22 cellular contexts compared by ENCODE assay signal in genomic region chr11:7381937-7382336, GRCh38.
DNase-seq lines count a peak whose midpoint lies in the region; ATAC-seq and TF ChIP-seq lines count a peak whose summit lies in the region.
"Had no signal": no experiment of that assay in that cellular context is flagged by ENCODE, and none has a peak within 500 bp of the region (broad histone marks: within the 10 kb centered on the region; RNA-seq: fewer than 3 reads in every experiment).

No MANE protein-coding gene starts in this region.

- H4K20me1 ChIP-seq in hepatocyte (ENCODE audit: insufficient read depth, poor library complexity, severe bottlenecking): no peaks in the 10 kb centered on the region

- ATAC-seq in GM18505 (IDR thresholded peaks at IDR 0.05; ENCODE audit: unreplicated experiment): peak; percentile 58
- peak; percentile 74 for ATAC-seq in HG02588 (IDR thresholded peaks at IDR 0.05; ENCODE audit: unreplicated experiment)
- ATAC-seq in HG03432 (IDR thresholded peaks at IDR 0.05; ENCODE audit: unreplicated experiment): peak; percentile 74
- ATAC-seq in memory B cell (ENCODE audit: low read depth): peak; percentile 84
- ATAC-seq: HepG2 had no signal

- no peak overlapping the region for H3K27ac ChIP-seq in hepatocyte
- H3K27ac ChIP-seq: RWPE1, thyroid gland had no signal

- H3K36me3 Mint-ChIP-seq in memory B cell (peaks cover 2% of the 10 kb centered on the region), mesothelial cell of epicardium (no peaks in the 10 kb centered on the region)
- H3K36me3 Mint-ChIP-seq: activated CD4-positive, alpha-beta memory T cell treated with anti-CD3 and anti-CD28 coated beads for 36 hours; CD14-positive monocyte had no signal

- H2AFZ ChIP-seq in hepatocyte: no peak overlapping the region

- H3K9me3 Mint-ChIP-seq in memory B cell: peaks cover 3% of the 10 kb centered on the region
- H3K9me3 Mint-ChIP-seq in mesothelial cell of epicardium: peaks cover 3% of the 10 kb centered on the region
- H3K9me3 Mint-ChIP-seq: activated CD4-positive, alpha-beta memory T cell treated with anti-CD3 and anti-CD28 coated beads for 36 hours; CD14-positive monocyte; stimulated activated naive CD8-positive, alpha-beta T cell treated with anti-CD3 and anti-CD28 coated beads, Interleukin-15, Interleukin-2, amounts not matched to agents 100 ng/mL and 50 ng/mL, for 24 hours had no signal

- no peaks in the 10 kb centered on the region for H3K36me3 ChIP-seq in hepatocyte (replicated peaks; ENCODE audit: insufficient read depth, low read depth)
- H3K36me3 ChIP-seq: thyroid gland had no signal

- H3K27me3 ChIP-seq in hepatocyte: no peaks in the 10 kb centered on the region
- H3K27me3 ChIP-seq: thyroid gland had no signal

- H3K27me3 Mint-ChIP-seq in memory B cell: peaks cover 10% of the 10 kb centered on the region
- H3K27me3 Mint-ChIP-seq in mesothelial cell of epicardium (ENCODE audit: low read depth): peaks cover 1% of the 10 kb centered on the region

- H3K4me1 Mint-ChIP-seq in memory B cell (no peaks in the 10 kb centered on the region), mesothelial cell of epicardium (no peaks in the 10 kb centered on the region)
- H3K4me1 Mint-ChIP-seq: CD14-positive monocyte had no signal

- TF ChIP-seq CTCF in hepatocyte (IDR thresholded peaks at IDR 0.05; ENCODE audit: poor library complexity) (no peak), mesothelial cell of epicardium (IDR thresholded peaks at IDR 0.05; ENCODE audit: unreplicated experiment) (no peak)

- no peak overlapping the region for H3K4me2 ChIP-seq in hepatocyte
- H3K4me2 ChIP-seq: SK-N-SH had no signal

- H3K27ac Mint-ChIP-seq in memory B cell (no peak overlapping the region), mesothelial cell of epicardium (no peak overlapping the region)
- H3K27ac Mint-ChIP-seq: activated CD4-positive, alpha-beta memory T cell treated with anti-CD3 and anti-CD28 coated beads for 36 hours; CD14-positive monocyte; stimulated activated naive CD8-positive, alpha-beta T cell treated with anti-CD3 and anti-CD28 coated beads, Interleukin-15, Interleukin-2, amounts not matched to agents 100 ng/mL and 50 ng/mL, for 24 hours had no signal

- no peaks in the 10 kb centered on the region for H3K9me2 ChIP-seq in hepatocyte (replicated peaks; ENCODE audit: insufficient read depth)
- H3K9me2 ChIP-seq: SK-N-SH had no signal

- no peaks in the 10 kb centered on the region for H3K79me2 ChIP-seq in hepatocyte

- no peaks in the 10 kb centered on the region for H3K9me3 ChIP-seq in hepatocyte (ENCODE audit: low read depth)
- H3K9me3 ChIP-seq: SK-N-SH, thyroid gland had no signal

- H3K4me1 ChIP-seq in hepatocyte (ENCODE audit: insufficient read depth): no peaks in the 10 kb centered on the region
- H3K4me1 ChIP-seq: thyroid gland had no signal

- no peak overlapping the region for H3K4me3 Mint-ChIP-seq in memory B cell
- no peak overlapping the region for H3K4me3 Mint-ChIP-seq in mesothelial cell of epicardium
- H3K4me3 Mint-ChIP-seq: activated CD4-positive, alpha-beta memory T cell treated with anti-CD3 and anti-CD28 coated beads for 36 hours; CD14-positive monocyte; stimulated activated naive CD8-positive, alpha-beta T cell treated with anti-CD3 and anti-CD28 coated beads, Interleukin-15, Interleukin-2, amounts not matched to agents 100 ng/mL and 50 ng/mL, for 24 hours had no signal

- 80% methylated on average over 2 of the region's 2 CpGs for WGBS in hepatocyte (ENCODE audit: low lambda C conversion rate, missing lambda C conversion rate)

- TF ChIP-seq POLR2A in GM18505 (IDR thresholded peaks at IDR 0.05; ENCODE audit: borderline replicate concordance, extremely low read depth, insufficient read depth, insufficient read length): no peak

- H3K4me3 ChIP-seq in hepatocyte: no peak overlapping the region
- H3K4me3 ChIP-seq: lung, thyroid gland had no signal

- DNase-seq in memory B cell (ENCODE audit: low spot score in 2 of 2) (no peak), hepatocyte (ENCODE audit: low spot score) (no peak), mesothelial cell of epicardium (ENCODE audit: low spot score in 2 of 2, unreplicated experiment in 2 of 2) (no peak), OCI-M1 (lab: John Stamatoyannopoulos, UW) (no peak), pons (ENCODE audit: low spot score) (no peak)
- DNase-seq: activated CD4-positive, alpha-beta memory T cell treated with anti-CD3 and anti-CD28 coated beads for 36 hours; activated gamma-delta T cell treated with Interleukin-2 at 50 U/mL for 16 hours; NCI-H1417; NK-92 treated with Interleukin-12 subunit alpha and Interleukin-12 subunit beta, amount 100 ng/mL, for 24 hours; nucleus accumbens; SK-N-SH; small intestine; stimulated activated CD4-positive, alpha-beta T cell treated with anti-CD3 and anti-CD28 coated beads, Interleukin-2, amount 100 ng/mL, for 48 hours; thyroid gland had no signal
